Comparison of ENCODE assay signal across 14 cellular contexts in genomic region chr9:137149942-137150484, GRCh38. TPM values are rescaled to one million over a fixed set of nuclear protein-coding genes. Genes with fewer than 3 reads are reported as not detected.
DNase-seq lines count a peak whose midpoint lies in the region; ATAC-seq and TF ChIP-seq lines count a peak whose summit lies in the region.
"Had no signal": no experiment of that assay in that cellular context is flagged by ENCODE, and none has a peak within 500 bp of the region (broad histone marks: within the 10 kb centered on the region; RNA-seq: fewer than 3 reads in every experiment).

No MANE protein-coding gene starts in this region.

- CTCF ChIA-PET in PC-9 (lab: Charles Lee): interaction anchor here (0.7 to 1.5 kb wide), 6 partner anchors 10 to 172 kb away, joined by 3 to 10 read pairs (median 4); no protein-coding TSS in a partner anchor

- peaks cover 10% of the 10 kb centered on the region for H3K27me3 Mint-ChIP-seq in activated T-cell treated with anti-CD3 and anti-CD28 coated beads, Interleukin-2, amount 50 U/mL, for 72 hours (ENCODE audit: low read depth)
- H3K27me3 Mint-ChIP-seq in stimulated activated naive B cell treated with anti-CD40 and anti-IgM and Interleukin-4, amounts not matched to agents 10 μg/mL and 1 μg/mL and 100 μg/mL, for 72 hours: peaks cover 21 to 22% of the 10 kb centered on the region in 2 donors

- no peak overlapping the region for H2AFZ ChIP-seq in PC-9

- peak in 1 of 2 donors; percentile 29 for DNase-seq in activated T-cell treated with anti-CD3 and anti-CD28 coated beads, Interleukin-2, amount 50 U/mL, for 72 hours
- DNase-seq in activated T-cell treated with anti-CD3 and anti-CD28 coated beads, Interleukin-2, amount 50 U/mL, for 48 hours: no peak
- no peak for DNase-seq in PC-9
- DNase-seq in stimulated activated naive B cell treated with anti-CD40 and anti-IgM and Interleukin-4, amounts not matched to agents 10 μg/mL and 1 μg/mL and 100 μg/mL, for 72 hours: no peak
- no peak for DNase-seq in NCI-H1092 treated with DMSO at 0.1 percent for 48 hours (lab: John Stamatoyannopoulos, UW)
- no peak for DNase-seq in body of pancreas
- DNase-seq: activated T-cell treated with anti-CD3 and anti-CD28 coated beads for 4 hours, SIG-M5 had no signal

- no TSS peak for BruUV-seq in PC-9 (replicated peaks; lab: Mats Ljungman, UMichigan)

- H3K4me1 ChIP-seq in PC-9 (replicated peaks; ENCODE audit: insufficient read depth) (peaks cover 11% of the 10 kb centered on the region), body of pancreas (no peaks in the 10 kb centered on the region)
- H3K4me1 ChIP-seq: colonic mucosa, transverse colon had no signal

- no peaks in the 10 kb centered on the region for H3K36me3 ChIP-seq in PC-9 (ENCODE audit: low read depth)
- H3K36me3 ChIP-seq in body of pancreas (replicated peaks in 1 of 2; ENCODE audit: insufficient read depth in 1 of 2, low read depth in 2 of 2): no peaks in the 10 kb centered on the region
- H3K36me3 ChIP-seq: colonic mucosa, transverse colon had no signal

- intact Hi-C loops in PC-9 (cut with micrococcal nuclease; ENCODE audit: unreplicated experiment): no loop called here
- intact Hi-C loops in body of pancreas (cut with DNase I): no loop called here

- H3F3A ChIP-seq in PC-9 (ENCODE audit: insufficient read depth, low read depth): peaks cover 40% of the 10 kb centered on the region

- H3K9me3 ChIP-seq in PC-9 (ENCODE audit: insufficient read depth, low read depth): no peaks in the 10 kb centered on the region
- H3K9me3 ChIP-seq in body of pancreas: no peaks in the 10 kb centered on the region
- H3K9me3 ChIP-seq: colonic mucosa, transverse colon had no signal

- H3K4me2 ChIP-seq in PC-9: peak overlapping the region; percentile 59

- H3K4me3 Mint-ChIP-seq in activated T-cell treated with anti-CD3 and anti-CD28 coated beads, Interleukin-2, amount 50 U/mL, for 72 hours: peak overlapping the region; percentile 4 to 46
- H3K4me3 Mint-ChIP-seq in stimulated activated naive B cell treated with anti-CD40 and anti-IgM and Interleukin-4, amounts not matched to agents 10 μg/mL and 1 μg/mL and 100 μg/mL, for 72 hours: peak overlapping the region; percentile 21 to 31

- peak overlapping the region; percentile 10 for H3K27ac Mint-ChIP-seq in activated T-cell treated with anti-CD3 and anti-CD28 coated beads, Interleukin-2, amount 50 U/mL, for 72 hours
- H3K27ac Mint-ChIP-seq in stimulated activated naive B cell treated with anti-CD40 and anti-IgM and Interleukin-4, amounts not matched to agents 10 μg/mL and 1 μg/mL and 100 μg/mL, for 72 hours: peak overlapping the region; percentile 68

- 39 to 60% methylated on average over 10 to 15 of the region's 15 CpGs for WGBS in body of pancreas, 2 donors

- peaks cover 7% of the 10 kb centered on the region for H3K4me1 Mint-ChIP-seq in activated T-cell treated with anti-CD3 and anti-CD28 coated beads, Interleukin-2, amount 50 U/mL, for 72 hours (ENCODE audit: low read depth)
- peaks cover 4 to 25% of the 10 kb centered on the region in 2 donors for H3K4me1 Mint-ChIP-seq in stimulated activated naive B cell treated with anti-CD40 and anti-IgM and Interleukin-4, amounts not matched to agents 10 μg/mL and 1 μg/mL and 100 μg/mL, for 72 hours

- H3K79me2 ChIP-seq in PC-9 (ENCODE audit: low read depth): no peaks in the 10 kb centered on the region

- POLR2A ChIA-PET in PC-9 (lab: Charles Lee; ENCODE audit: unreplicated experiment): interaction anchor here (0.6 to 1.5 kb wide), 4 partner anchors 20 to 49 kb away, joined by 4 to 23 read pairs (median 10); no protein-coding TSS in a partner anchor

- H3K27ac ChIP-seq in PC-9 (no peak overlapping the region), body of pancreas (no peak overlapping the region)
- H3K27ac ChIP-seq: colonic mucosa, HL-60, transverse colon had no signal

- H3K36me3 Mint-ChIP-seq in activated T-cell treated with anti-CD3 and anti-CD28 coated beads, Interleukin-2, amount 50 U/mL, for 72 hours (ENCODE audit: insufficient read depth in 2 of 2): no peaks in the 10 kb centered on the region
- H3K36me3 Mint-ChIP-seq in stimulated activated naive B cell treated with anti-CD40 and anti-IgM and Interleukin-4, amounts not matched to agents 10 μg/mL and 1 μg/mL and 100 μg/mL, for 72 hours: no peaks in the 10 kb centered on the region

- H4K20me1 ChIP-seq in PC-9 (ENCODE audit: insufficient read depth): no peaks in the 10 kb centered on the region

- H3K27me3 ChIP-seq in PC-9 (ENCODE audit: insufficient read depth, low read depth): no peaks in the 10 kb centered on the region
- peaks cover 0 to 5% of the 10 kb centered on the region in 2 donors for H3K27me3 ChIP-seq in body of pancreas

- no peak for TF ChIP-seq POLR2A in body of pancreas (IDR thresholded peaks at IDR 0.05)

- H3K9me3 Mint-ChIP-seq in activated T-cell treated with anti-CD3 and anti-CD28 coated beads, Interleukin-2, amount 50 U/mL, for 72 hours: no peaks in the 10 kb centered on the region
- no peaks in the 10 kb centered on the region for H3K9me3 Mint-ChIP-seq in stimulated activated naive B cell treated with anti-CD40 and anti-IgM and Interleukin-4, amounts not matched to agents 10 μg/mL and 1 μg/mL and 100 μg/mL, for 72 hours

- H3K4me3 ChIP-seq in PC-9 (no peak overlapping the region), body of pancreas (no peak overlapping the region)
- H3K4me3 ChIP-seq: colonic mucosa, transverse colon had no signal

- TF ChIP-seq CTCF in PC-9 (conservative IDR thresholded peaks at IDR 0.05) (no peak), body of pancreas (IDR thresholded peaks at IDR 0.05) (no peak)

- ATAC-seq in activated T-cell treated with anti-CD3 and anti-CD28 coated beads, Interleukin-2, amount 50 U/mL, for 72 hours (replicated peaks in 1 of 2): no peak
- ATAC-seq in HG02938 (IDR thresholded peaks at IDR 0.05; ENCODE audit: unreplicated experiment) (peak; percentile 11), GM19467 (IDR thresholded peaks at IDR 0.05; ENCODE audit: unreplicated experiment) (no peak), body of pancreas (no peak)
- ATAC-seq in stimulated activated naive B cell treated with anti-CD40 and anti-IgM and Interleukin-4, amounts not matched to agents 10 μg/mL and 1 μg/mL and 100 μg/mL, for 72 hours (replicated peaks): peak in 1 of 2 donors; percentile 14

- no peaks in the 10 kb centered on the region for H3K9me2 ChIP-seq in PC-9 (ENCODE audit: insufficient read depth)

RNA-seq across cellular contexts. Expression of gene GRIN1, which starts 11.1 kb away (rescaled TPM):
- 1 to 10 TPM in 1 of 2 donors, under 1 TPM in 1; 0.38 to 1.2 TPM for total RNA-seq in activated T-cell treated with anti-CD3 and anti-CD28 coated beads, Interleukin-2, amount 50 U/mL, for 72 hours
- total RNA-seq in PC-9 (2021) (0.10 TPM in 1 of 2 replicates, not detected in the other), body of pancreas (not detected)
- total RNA-seq: omental fat pad had no signal

RNA-seq across cellular contexts. Expression of gene LRRC26, which starts 19.8 kb away (rescaled TPM):
- total RNA-seq in activated T-cell treated with anti-CD3 and anti-CD28 coated beads, Interleukin-2, amount 50 U/mL, for 72 hours: not detected
- total RNA-seq in PC-9 (2021) (2.3 and 2.5 TPM in 2 replicates), body of pancreas (1 to 10 TPM in 1 of 2 donors, not detected in 1; 1.3 TPM)
- total RNA-seq: omental fat pad had no signal

RNA-seq across cellular contexts. Expression of gene TMEM210, which starts 21.8 kb away (rescaled TPM):
- under 1 TPM; 0.50 to 0.74 TPM for total RNA-seq in activated T-cell treated with anti-CD3 and anti-CD28 coated beads, Interleukin-2, amount 50 U/mL, for 72 hours
- total RNA-seq in PC-9 (2021): 0.74 and 1.5 TPM in 2 replicates
- not detected for total RNA-seq in body of pancreas
- total RNA-seq: omental fat pad, transverse colon had no signal

RNA-seq across cellular contexts. Expression of gene DPP7, which starts 35.5 kb away (rescaled TPM):
- total RNA-seq in activated T-cell treated with anti-CD3 and anti-CD28 coated beads, Interleukin-2, amount 50 U/mL, for 72 hours: 100 to 1,000 TPM; 155 to 158 TPM
- total RNA-seq in PC-9 (2021): 104 and 126 TPM in 2 replicates
- 100 to 1,000 TPM; 137 to 171 TPM for total RNA-seq in body of pancreas

RNA-seq across cellular contexts. Expression of gene ANAPC2, which starts 38.3 kb away (rescaled TPM):
- total RNA-seq in activated T-cell treated with anti-CD3 and anti-CD28 coated beads, Interleukin-2, amount 50 U/mL, for 72 hours: 10 to 100 TPM; 56.9 to 63.5 TPM
- total RNA-seq in PC-9 (2021) (92.1 and 95.4 TPM in 2 replicates), body of pancreas (10 to 100 TPM; 24.1 to 51.7 TPM)
